ENCODE assay signal across 8 cellular contexts in genomic region chr1:46246548-46247432, GRCh38. TPM values are rescaled to one million over a fixed set of nuclear protein-coding genes. Genes with fewer than 3 reads are reported as not detected.
DNase-seq lines count a peak whose midpoint lies in the region; ATAC-seq and TF ChIP-seq lines count a peak whose summit lies in the region.

No MANE protein-coding gene starts in this region.

- H3K27me3 ChIP-seq in SU-DHL-6 (ENCODE audit: low read length), result no peaks in the 10 kb centered on the region

- peaks cover 4% of the 10 kb centered on the region for H3K36me3 Mint-ChIP-seq in brain

- peak; percentile 60 for DNase-seq in DMS153 (lab: John Stamatoyannopoulos, UW)
- DNase-seq in iPS-NIHi11 (ENCODE audit: low spot score), result peak; percentile 99
- peak; percentile 54 to 65 for DNase-seq in stimulated activated CD4-positive, alpha-beta T cell treated with anti-CD3 and anti-CD28 coated beads, Interleukin-15, amount 100 ng/mL, for 48 hours (ENCODE audit: low read depth in 2 of 2)
- DNase-seq in RPMI8226, result no peak

- H3K9me2 ChIP-seq in SU-DHL-6 (replicated peaks; ENCODE audit: insufficient read depth, low read length), result no peaks in the 10 kb centered on the region

- TF ChIP-seq CTCF in SU-DHL-6 (IDR thresholded peaks at IDR 0.05; ENCODE audit: insufficient read depth, low read length, poor library complexity, severe bottlenecking), result no peak
- TF ChIP-seq CTCF in brain (conservative IDR thresholded peaks at IDR 0.05), result no peak

- peaks cover 13% of the 10 kb centered on the region for H3K27me3 Mint-ChIP-seq in brain

- H3K9ac ChIP-seq in SU-DHL-6 (ENCODE audit: low read length), result peak overlapping the region; percentile 75

- no peaks in the 10 kb centered on the region for H4K20me1 ChIP-seq in SU-DHL-6 (ENCODE audit: low read depth, low read length)

- H3K4me3 ChIP-seq in SU-DHL-6 (ENCODE audit: insufficient read depth, low read length, poor library complexity, severe bottlenecking), result peak overlapping the region; percentile 95

- H3K79me2 ChIP-seq in SU-DHL-6 (ENCODE audit: insufficient read depth, low read length), result peaks cover 19% of the 10 kb centered on the region

- H3K4me1 Mint-ChIP-seq in brain, result peaks cover 28% of the 10 kb centered on the region

- H3K4me3 Mint-ChIP-seq in brain, result peak overlapping the region; percentile 96 to 99 (median 98)

- H3K27ac Mint-ChIP-seq in brain, result peak overlapping the region; percentile 83 to 93 (median 89)

- peak overlapping the region; percentile 91 for H2AFZ ChIP-seq in SU-DHL-6 (ENCODE audit: low read depth, low read length, severe bottlenecking)

- peak overlapping the region; percentile 59 for H3K27ac ChIP-seq in SU-DHL-6 (ENCODE audit: low read depth, low read length)

- peaks cover 6% of the 10 kb centered on the region; the same call in 1 of the 2 replicates for H3F3A ChIP-seq in SU-DHL-6 (ENCODE audit: insufficient read depth)

- H3K36me3 ChIP-seq in SU-DHL-6 (ENCODE audit: low read length), result peaks cover 13% of the 10 kb centered on the region

- peak; percentile 41 for ATAC-seq in GM19467 (IDR thresholded peaks at IDR 0.05; ENCODE audit: unreplicated experiment)
- peak; percentile 25 for ATAC-seq in HG03565 (IDR thresholded peaks at IDR 0.05; ENCODE audit: unreplicated experiment)

- H3K9me3 ChIP-seq in SU-DHL-6 (ENCODE audit: insufficient read depth, low read length), result no peaks in the 10 kb centered on the region

- H3K4me2 ChIP-seq in SU-DHL-6 (ENCODE audit: low read depth, low read length, poor library complexity, severe bottlenecking), result peak overlapping the region; percentile 72

- H3K9me3 Mint-ChIP-seq in brain, result peaks cover 4 to 5% (median 5%) of the 10 kb centered on the region in 5 experiments

RNA-seq across cellular contexts. Expression of gene RAD54L, which starts 0.8 kb away (rescaled TPM):
- polyA plus RNA-seq in brain (ENCODE audit: insufficient read depth, low read depth, low replicate concordance), result 15.8 TPM

RNA-seq across cellular contexts. Expression of gene LURAP1, which starts 43.7 kb away (rescaled TPM):
- polyA plus RNA-seq in brain (ENCODE audit: insufficient read depth, low read depth, low replicate concordance), result 2.6 TPM

RNA-seq across cellular contexts. Expression of gene POMGNT1, which starts 48.6 kb away (rescaled TPM):
- polyA plus RNA-seq in brain (ENCODE audit: insufficient read depth, low read depth, low replicate concordance), result 92.9 TPM

RNA-seq across cellular contexts. Expression of gene LRRC41, which starts 56.6 kb away (rescaled TPM):
- polyA plus RNA-seq in brain (ENCODE audit: insufficient read depth, low read depth, low replicate concordance), result 79.6 TPM

RNA-seq across cellular contexts. Expression of gene UQCRH, which starts 56.7 kb away (rescaled TPM):
- polyA plus RNA-seq in brain (ENCODE audit: insufficient read depth, low read depth, low replicate concordance), result 387 TPM
